ENCODE assay signal across 1 cellular context in the genomic region with DNA sequence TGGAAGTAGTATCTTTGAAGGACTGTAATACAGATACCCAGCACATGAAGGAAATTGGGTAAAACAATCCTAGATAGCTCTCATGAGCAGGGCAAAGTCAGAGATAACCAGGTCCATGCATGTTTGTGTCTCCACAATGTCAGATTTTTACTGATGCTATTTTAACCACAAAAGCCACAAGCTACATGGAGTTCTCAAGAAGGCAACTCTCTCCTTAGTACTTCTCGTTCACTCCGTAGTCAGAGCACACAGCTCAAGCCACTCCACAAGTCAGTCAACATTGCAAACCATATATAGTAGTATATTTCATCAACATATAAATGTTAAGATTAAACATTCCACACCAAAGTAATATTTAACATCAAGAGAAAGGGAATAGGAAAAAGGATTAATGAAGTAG.
TF ChIP-seq lines count a peak whose summit lies in the region.

No MANE protein-coding gene starts in this region.

TF ChIP-seq in K562, 482 proteins besides CTCF, POLR2A, EP300 and RAD21 (continued from another document and continues in another):
- no peak for TF ChIP-seq PHB (CRISPR knock-in tag; IDR thresholded peaks at IDR 0.05)
- no peak for TF ChIP-seq HDAC6 (IDR thresholded peaks at IDR 0.05; ENCODE audit: low read depth, low read length)
- no peak for TF ChIP-seq HMG20B (CRISPR knock-in tag; IDR thresholded peaks at IDR 0.05)
- peak; percentile 55; the same call in 1 of the 2 replicates for TF ChIP-seq MYC (IDR thresholded peaks at IDR 0.05; ENCODE audit: low read depth, low read length)
- no peak for TF ChIP-seq MYC (CRISPR knock-in tag; IDR thresholded peaks at IDR 0.05; ENCODE audit: borderline replicate concordance, low read depth)
- TF ChIP-seq ARID1B (IDR thresholded peaks at IDR 0.05), result no peak
- no peak for TF ChIP-seq ARID4B (CRISPR knock-in tag; IDR thresholded peaks at IDR 0.05)
- no peak for TF ChIP-seq ZNF282 (CRISPR knock-in tag; IDR thresholded peaks at IDR 0.05)
- no peak for TF ChIP-seq ZNF668 (CRISPR knock-in tag; IDR thresholded peaks at IDR 0.05)
- TF ChIP-seq, protein P1, sequence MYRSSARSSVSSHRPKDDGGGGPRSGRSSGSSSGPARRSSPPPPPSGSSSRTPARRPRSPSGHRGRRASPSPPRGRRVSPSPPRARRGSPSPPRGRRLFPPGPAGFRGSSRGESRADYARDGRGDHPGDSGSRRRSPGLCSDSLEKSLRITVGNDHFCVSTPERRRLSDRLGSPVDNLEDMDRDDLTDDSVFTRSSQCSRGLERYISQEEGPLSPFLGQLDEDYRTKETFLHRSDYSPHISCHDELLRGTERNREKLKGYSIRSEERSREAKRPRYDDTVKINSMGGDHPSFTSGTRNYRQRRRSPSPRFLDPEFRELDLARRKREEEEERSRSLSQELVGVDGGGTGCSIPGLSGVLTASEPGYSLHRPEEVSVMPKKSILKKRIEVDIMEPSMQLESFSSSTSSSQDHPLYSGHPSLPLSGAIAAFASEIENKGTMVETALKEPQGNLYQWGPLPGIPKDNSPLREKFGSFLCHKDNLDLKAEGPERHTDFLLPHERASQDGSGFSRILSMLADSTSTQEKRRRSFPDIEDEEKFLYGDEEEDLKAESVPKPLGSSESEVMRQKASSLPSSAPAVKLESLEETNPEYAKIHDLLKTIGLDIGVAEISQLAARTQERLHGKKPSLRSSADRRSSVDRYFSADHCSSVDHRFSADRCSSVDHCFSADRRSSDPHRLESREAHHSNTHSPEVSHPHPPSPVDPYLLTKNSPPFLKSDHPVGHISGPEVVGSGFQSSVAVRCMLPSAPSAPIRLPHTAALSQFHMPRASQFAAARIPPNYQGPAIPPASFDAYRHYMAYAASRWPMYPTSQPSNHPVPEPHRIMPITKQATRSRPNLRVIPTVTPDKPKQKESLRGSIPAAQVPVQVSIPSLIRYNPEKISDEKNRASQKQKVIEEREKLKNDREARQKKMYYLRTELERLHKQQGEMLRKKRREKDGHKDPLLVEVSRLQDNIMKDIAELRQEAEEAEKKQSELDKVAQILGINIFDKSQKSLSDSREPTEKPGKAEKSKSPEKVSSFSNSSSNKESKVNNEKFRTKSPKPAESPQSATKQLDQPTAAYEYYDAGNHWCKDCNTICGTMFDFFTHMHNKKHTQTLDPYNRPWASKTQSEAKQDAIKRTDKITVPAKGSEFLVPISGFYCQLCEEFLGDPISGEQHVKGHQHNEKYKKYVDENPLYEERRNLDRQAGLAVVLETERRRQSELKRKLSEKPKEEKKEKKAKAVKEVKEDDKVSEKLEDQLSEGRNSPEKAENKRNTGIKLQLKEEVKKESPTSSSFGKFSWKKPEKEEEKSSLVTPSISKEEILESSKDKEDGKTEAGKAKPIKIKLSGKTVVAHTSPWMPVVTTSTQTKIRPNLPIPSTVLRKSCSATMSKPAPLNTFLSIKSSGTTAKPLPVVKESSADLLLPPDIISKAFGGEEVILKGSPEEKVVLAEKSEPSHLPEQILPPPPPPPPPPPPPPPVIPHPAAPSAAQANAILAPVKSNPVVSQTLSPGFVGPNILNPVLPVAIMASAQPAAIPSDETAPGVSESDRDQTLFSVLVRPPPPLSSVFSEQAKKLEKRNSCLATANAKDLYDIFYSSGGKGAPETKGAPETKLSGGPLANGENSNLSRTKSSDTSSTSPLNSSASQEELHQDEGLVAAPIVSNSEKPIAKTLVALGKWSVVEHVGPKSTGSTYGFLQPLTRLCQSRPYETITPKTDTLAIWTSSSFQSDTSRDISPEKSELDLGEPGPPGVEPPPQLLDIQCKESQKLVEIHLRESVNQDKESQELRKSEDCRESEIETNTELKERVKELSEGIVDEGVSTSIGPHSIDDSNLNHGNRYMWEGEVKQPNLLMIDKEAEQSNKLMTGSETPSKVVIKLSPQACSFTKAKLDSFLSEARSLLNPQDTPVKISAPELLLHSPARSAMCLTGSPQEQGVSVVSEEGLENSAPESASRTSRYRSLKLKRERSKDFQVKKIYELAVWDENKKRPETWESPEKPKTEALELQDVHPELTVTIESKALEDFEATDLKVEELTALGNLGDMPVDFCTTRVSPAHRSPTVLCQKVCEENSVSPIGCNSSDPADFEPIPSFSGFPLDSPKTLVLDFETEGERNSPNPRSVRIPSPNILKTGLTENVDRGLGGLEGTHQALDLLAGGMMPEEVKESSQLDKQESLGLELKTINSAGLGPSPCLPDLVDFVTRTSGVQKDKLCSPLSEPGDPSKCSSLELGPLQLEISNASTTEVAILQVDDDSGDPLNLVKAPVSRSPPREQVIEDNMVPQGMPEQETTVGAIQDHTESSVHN (IDR thresholded peaks at IDR 0.05; ENCODE audit: borderline replicate concordance in 1 of 2, low read depth in 1 of 2), result no peak
- TF ChIP-seq, protein P2, sequence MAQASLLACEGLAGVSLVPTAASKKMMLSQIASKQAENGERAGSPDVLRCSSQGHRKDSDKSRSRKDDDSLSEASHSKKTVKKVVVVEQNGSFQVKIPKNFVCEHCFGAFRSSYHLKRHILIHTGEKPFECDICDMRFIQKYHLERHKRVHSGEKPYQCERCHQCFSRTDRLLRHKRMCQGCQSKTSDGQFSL (CRISPR knock-in tag; IDR thresholded peaks at IDR 0.05), result no peak
- TF ChIP-seq, protein P2 (tag; IDR thresholded peaks at IDR 0.05), result no peak
- TF ChIP-seq ZNF444 (CRISPR knock-in tag; IDR thresholded peaks at IDR 0.05), result no peak
- no peak for TF ChIP-seq KLF13 (tag; IDR thresholded peaks at IDR 0.05; ENCODE audit: borderline replicate concordance, low read depth)
- no peak for TF ChIP-seq ZNF143 (CRISPR knock-in tag; IDR thresholded peaks at IDR 0.05)
- TF ChIP-seq GTF2E2 (tag; IDR thresholded peaks at IDR 0.05), result 0 out of 2 replicates have a peak, but pooled peaks have one; percentile 32
- TF ChIP-seq HLTF (IDR thresholded peaks at IDR 0.05), result no peak
- TF ChIP-seq GMEB1 (CRISPR knock-in tag; IDR thresholded peaks at IDR 0.05), result no peak
- TF ChIP-seq ZFP1 (CRISPR knock-in tag; IDR thresholded peaks at IDR 0.05), result no peak
- peak; percentile 66; the same call in 1 of the 2 replicates for TF ChIP-seq CTBP1 (IDR thresholded peaks at IDR 0.05; ENCODE audit: borderline replicate concordance)
- TF ChIP-seq, protein P3, sequence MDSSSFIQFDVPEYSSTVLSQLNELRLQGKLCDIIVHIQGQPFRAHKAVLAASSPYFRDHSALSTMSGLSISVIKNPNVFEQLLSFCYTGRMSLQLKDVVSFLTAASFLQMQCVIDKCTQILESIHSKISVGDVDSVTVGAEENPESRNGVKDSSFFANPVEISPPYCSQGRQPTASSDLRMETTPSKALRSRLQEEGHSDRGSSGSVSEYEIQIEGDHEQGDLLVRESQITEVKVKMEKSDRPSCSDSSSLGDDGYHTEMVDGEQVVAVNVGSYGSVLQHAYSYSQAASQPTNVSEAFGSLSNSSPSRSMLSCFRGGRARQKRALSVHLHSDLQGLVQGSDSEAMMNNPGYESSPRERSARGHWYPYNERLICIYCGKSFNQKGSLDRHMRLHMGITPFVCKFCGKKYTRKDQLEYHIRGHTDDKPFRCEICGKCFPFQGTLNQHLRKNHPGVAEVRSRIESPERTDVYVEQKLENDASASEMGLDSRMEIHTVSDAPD (CRISPR knock-in tag; IDR thresholded peaks at IDR 0.05), result no peak
- no peak; a peak in 1 of 4 replicates for TF ChIP-seq MNT (conservative IDR thresholded peaks at IDR 0.05)
- TF ChIP-seq PHF8 (IDR thresholded peaks at IDR 0.05; ENCODE audit: borderline replicate concordance, low read length), result no peak
- TF ChIP-seq POLR3A (IDR thresholded peaks at IDR 0.05; ENCODE audit: borderline replicate concordance, extremely low read depth, insufficient read depth, insufficient read length), result no peak
- no peak for TF ChIP-seq ZNF586 (CRISPR knock-in tag; conservative IDR thresholded peaks at IDR 0.05)
- 0 out of 2 replicates have a peak, but pooled peaks have one; percentile 21 for TF ChIP-seq GABPB1 (CRISPR knock-in tag; IDR thresholded peaks at IDR 0.05)
- TF ChIP-seq ZBTB33 (CRISPR knock-in tag; IDR thresholded peaks at IDR 0.05), result no peak
- TF ChIP-seq, protein P4, sequence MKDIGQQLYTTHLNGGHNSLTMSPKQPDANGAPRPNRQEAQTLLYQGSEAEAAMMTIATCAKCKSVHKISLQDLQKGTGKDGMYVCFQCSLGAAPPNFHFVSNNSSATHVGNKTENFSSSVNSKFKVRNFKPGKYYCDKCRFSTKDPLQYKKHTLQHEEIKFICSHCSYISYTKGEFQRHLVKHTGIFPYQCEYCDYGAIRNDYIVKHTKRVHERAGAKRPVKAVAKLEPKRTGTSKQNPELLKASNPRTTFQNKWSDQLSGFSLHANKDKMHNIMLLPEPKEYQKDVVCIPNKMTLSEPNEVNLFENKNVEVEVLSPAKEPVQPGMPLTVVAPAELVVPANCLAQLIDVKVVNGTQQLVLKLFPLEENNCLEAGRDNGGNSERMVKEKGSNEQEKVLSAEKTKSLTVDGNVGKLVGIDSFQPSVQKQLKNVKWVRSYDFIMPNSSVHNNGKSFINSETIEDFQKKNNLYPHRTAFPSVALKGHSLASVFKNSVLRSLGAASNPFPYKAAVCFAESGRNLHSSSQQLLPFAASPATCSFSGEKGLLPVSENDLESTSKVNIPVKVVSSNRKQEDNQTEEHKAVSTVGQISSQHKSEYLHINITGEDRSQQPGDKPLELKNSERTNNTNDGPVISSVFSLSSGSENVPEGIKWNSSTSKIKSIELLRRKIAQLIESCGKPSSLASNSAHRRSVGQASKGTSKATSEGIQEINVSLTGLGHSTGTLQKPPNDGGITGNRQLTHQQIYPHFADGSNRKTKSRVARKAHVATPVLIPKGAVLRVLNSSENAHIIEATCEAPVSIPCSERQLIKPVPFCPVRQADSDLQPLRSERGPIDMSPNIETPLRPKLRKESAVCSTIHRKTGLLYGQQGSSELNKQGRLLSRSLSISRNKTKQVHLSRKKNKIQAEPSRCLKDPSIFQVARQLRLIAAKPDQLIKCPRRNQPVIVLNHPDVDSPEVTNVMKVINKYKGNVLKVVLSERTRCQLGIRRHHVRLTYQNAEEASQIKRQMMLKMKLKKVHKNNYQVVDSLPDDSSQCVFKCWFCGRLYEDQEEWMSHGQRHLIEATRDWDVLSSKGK (CRISPR knock-in tag; IDR thresholded peaks at IDR 0.05), result no peak
- TF ChIP-seq ZZZ3 (IDR thresholded peaks at IDR 0.05), result no peak
